ENCODE assay signal across 26 cellular contexts in the genomic region with DNA sequence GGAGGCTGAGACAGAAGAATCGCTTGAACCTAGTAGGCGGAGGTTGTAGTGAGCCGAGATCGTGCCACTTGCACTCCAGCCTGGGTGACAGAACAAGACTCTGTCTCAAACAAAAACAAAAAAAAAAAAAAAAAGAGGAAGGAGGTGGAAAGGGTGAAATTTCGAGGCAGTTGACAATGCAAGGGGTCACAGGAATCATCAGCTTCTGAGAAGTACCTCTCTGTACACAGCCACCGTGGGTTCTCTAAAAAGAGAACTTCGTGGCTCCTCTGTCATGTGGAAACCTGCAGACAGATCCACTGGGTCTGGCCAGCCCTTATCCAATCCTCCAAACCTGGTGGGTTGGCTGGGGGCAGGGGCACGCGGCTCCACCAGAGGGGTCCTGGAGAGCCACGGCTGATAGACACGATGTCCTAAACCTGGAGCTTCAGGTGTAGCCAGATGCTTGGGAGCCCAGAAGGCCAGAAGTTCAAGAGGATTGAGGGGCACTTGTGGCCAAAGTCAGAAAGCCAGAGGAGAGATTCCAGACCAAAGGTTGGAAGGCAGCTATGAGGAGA. TPM values are rescaled to one million over a fixed set of nuclear protein-coding genes. Genes with fewer than 3 reads are reported as not detected.
DNase-seq lines count a peak whose midpoint lies in the region; ATAC-seq and TF ChIP-seq lines count a peak whose summit lies in the region.
"Had no signal": no experiment of that assay in that cellular context is flagged by ENCODE, and none has a peak within 500 bp of the region (broad histone marks: within the 10 kb centered on the region; RNA-seq: fewer than 3 reads in every experiment).

No MANE protein-coding gene starts in this region.

- peak overlapping the region; percentile 97 for H3K4me3 Mint-ChIP-seq in dendritic cell treated with granulocyte-macrophage colony-stimulating factor and Interleukin-4, amounts not matched to agents 40 ng/mL and 50 ng/mL, for 4 days
- H3K4me3 Mint-ChIP-seq: activated T-cell treated with anti-CD3 and anti-CD28 coated beads, Interleukin-2, amount 50 U/mL, for 24 hours; CD4-positive, alpha-beta T cell had no signal

- peaks cover 10% of the 10 kb centered on the region for H3K36me3 Mint-ChIP-seq in dendritic cell treated with granulocyte-macrophage colony-stimulating factor and Interleukin-4, amounts not matched to agents 40 ng/mL and 50 ng/mL, for 4 days (ENCODE audit: low read depth)

- 58 to 68% (median 58%) methylated on average over 11 of the region's 11 CpGs for WGBS in spleen, 5 donors

- intact Hi-C loops in dendritic cell treated with granulocyte-macrophage colony-stimulating factor and Interleukin-4, amounts not matched to agents 40 ng/mL and 50 ng/mL, for 4 days (cut with micrococcal nuclease): loop anchor here (5.0 kb wide), 1 partner anchor 36 kb away; no protein-coding TSS in a partner anchor
- intact Hi-C loops in spleen (cut with DNase I; ENCODE audit: low total_unique reads): no loop called here

- no peaks in the 10 kb centered on the region for H3K9me3 Mint-ChIP-seq in dendritic cell treated with granulocyte-macrophage colony-stimulating factor and Interleukin-4, amounts not matched to agents 40 ng/mL and 50 ng/mL, for 4 days
- H3K9me3 Mint-ChIP-seq: activated T-cell treated with anti-CD3 and anti-CD28 coated beads, Interleukin-2, amount 50 U/mL, for 24 hours; CD4-positive, alpha-beta T cell had no signal

- peak; percentile 39 for DNase-seq in GF-D8 (lab: John Stamatoyannopoulos, UW)
- peak; percentile 52 for DNase-seq in NOMO-1 treated with DMSO at 0.1 percent for 48 hours (lab: John Stamatoyannopoulos, UW; ENCODE audit: unreplicated experiment)
- peak; percentile 79 for DNase-seq in spleen
- DNase-seq in NCI-H2227 (lab: John Stamatoyannopoulos, UW; ENCODE audit: unreplicated experiment): no peak
- no peak for DNase-seq in activated effector memory CD4-positive, alpha-beta T cell treated with anti-CD3 and anti-CD28 coated beads, Interleukin-2, amount 50 U/mL, for 16 hours
- DNase-seq in T-helper 1 cell: no peak
- DNase-seq: activated CD4-positive, alpha-beta T cell treated with anti-CD3 and anti-CD28 coated beads for 4 hours; activated naive CD4-positive, alpha-beta T cell treated with Interleukin-2 at 50 U/mL for 16 hours; activated T-cell treated with anti-CD3 and anti-CD28 coated beads, Interleukin-2, amount 50 U/mL, for 24 hours; amniotic stem cell; CD4-positive, alpha-beta T cell; effector CD4-positive, alpha-beta T cell; NCI-H1417; NCI-H2081 treated with DMSO at 0.1 percent for 48 hours; NCI-H774; stimulated activated CD4-positive, alpha-beta T cell treated with anti-CD3 and anti-CD28 coated beads, Interleukin-4, amount 100 ng/mL, for 4 hours; stimulated activated naive CD8-positive, alpha-beta T cell treated with anti-CD3 and anti-CD28 coated beads, Interleukin-15, Interleukin-2, amounts not matched to agents 100 U/mL and 50 U/mL, for 24 hours had no signal

- H3K4me3 ChIP-seq in spleen: peak overlapping the region in 1 of 8 donors; percentile 68

- H3K4me1 ChIP-seq in spleen: peaks cover 0 to 53% (median 10%) of the 10 kb centered on the region in 6 donors

- peak overlapping the region in 6 of 8 donors; percentile 49 to 89 (median 78) for H3K27ac ChIP-seq in spleen

- no peaks in the 10 kb centered on the region for H3K36me3 ChIP-seq in spleen

- H3K27me3 Mint-ChIP-seq in dendritic cell treated with granulocyte-macrophage colony-stimulating factor and Interleukin-4, amounts not matched to agents 40 ng/mL and 50 ng/mL, for 4 days: peaks cover 2% of the 10 kb centered on the region

- H3K27me3 ChIP-seq in spleen (replicated peaks in 1 of 7): peaks cover 0 to 18% (median 0%) of the 10 kb centered on the region in 7 donors

- H3K9me3 ChIP-seq in spleen: no peaks in the 10 kb centered on the region

- no peak for TF ChIP-seq POLR2A in spleen (IDR thresholded peaks at IDR 0.05)

- no peak for TF ChIP-seq CTCF in spleen (IDR thresholded peaks at IDR 0.05 in 8 of 11, conservative IDR thresholded peaks at IDR 0.05 in 3 of 11)

- peaks cover 46% of the 10 kb centered on the region for H3K4me1 Mint-ChIP-seq in dendritic cell treated with granulocyte-macrophage colony-stimulating factor and Interleukin-4, amounts not matched to agents 40 ng/mL and 50 ng/mL, for 4 days (ENCODE audit: low read depth)

- H3K27ac Mint-ChIP-seq in dendritic cell treated with granulocyte-macrophage colony-stimulating factor and Interleukin-4, amounts not matched to agents 40 ng/mL and 50 ng/mL, for 4 days: peak overlapping the region; percentile 86
- H3K27ac Mint-ChIP-seq: activated T-cell treated with anti-CD3 and anti-CD28 coated beads, Interleukin-2, amount 50 U/mL, for 24 hours; CD4-positive, alpha-beta T cell had no signal

- ATAC-seq in HG03432 (IDR thresholded peaks at IDR 0.05; ENCODE audit: unreplicated experiment): no peak
- ATAC-seq: stimulated activated naive CD8-positive, alpha-beta T cell treated with anti-CD3 and anti-CD28 coated beads, Interleukin-15, Interleukin-2, amounts not matched to agents 100 U/mL and 50 U/mL, for 24 hours had no signal

RNA-seq across cellular contexts. Expression of a gene that starts 0.6 kb away (rescaled TPM):
- 10 to 100 TPM; 29.5 to 45.8 (median 33.0) TPM for total RNA-seq in spleen
- 10 to 100 TPM; 13.1 to 30.6 (median 23.9) TPM for polyA plus RNA-seq in spleen
- total RNA-seq: activated CD8-positive, alpha-beta memory T cell treated with anti-CD3 and anti-CD28 coated beads for 36 hours; epithelial cell of proximal tubule; fibroblast of villous mesenchyme; H4; osteocyte; Right ventricle myocardium superior had no signal
- polyA plus RNA-seq: AG04450 had no signal

RNA-seq across cellular contexts. Expression of a gene that starts 23.8 kb away (rescaled TPM):
- 10 to 100 TPM; 17.4 to 29.2 (median 24.3) TPM for total RNA-seq in spleen
- polyA plus RNA-seq in spleen: 10 to 100 TPM; 16.6 to 37.6 (median 19.8) TPM
- total RNA-seq: epithelial cell of proximal tubule, fibroblast of villous mesenchyme, H4, osteocyte had no signal

RNA-seq across cellular contexts. Expression of a gene that starts 35.2 kb away (rescaled TPM):
- total RNA-seq in spleen: 10 to 100 TPM; 41.9 to 85.6 (median 53.9) TPM
- 10 to 100 TPM; 28.7 to 51.8 (median 37.2) TPM for polyA plus RNA-seq in spleen

Comparison
In these comparisons a context has a peak if more than half of its experiments do, and no peak if none do; other contexts are left out.
1. DNase-seq: peak in GF-D8 (single experiment), NOMO-1 treated with DMSO at 0.1 percent for 48 hours (single experiment) and spleen (single experiment); none in NCI-H2227 (single experiment), activated effector memory CD4-positive, alpha-beta T cell treated with anti-CD3 and anti-CD28 coated beads, Interleukin-2, amount 50 U/mL, for 16 hours (single experiment) and T-helper 1 cell (0 of 5).